23 cellular contexts compared by ENCODE assay signal in the genomic region with DNA sequence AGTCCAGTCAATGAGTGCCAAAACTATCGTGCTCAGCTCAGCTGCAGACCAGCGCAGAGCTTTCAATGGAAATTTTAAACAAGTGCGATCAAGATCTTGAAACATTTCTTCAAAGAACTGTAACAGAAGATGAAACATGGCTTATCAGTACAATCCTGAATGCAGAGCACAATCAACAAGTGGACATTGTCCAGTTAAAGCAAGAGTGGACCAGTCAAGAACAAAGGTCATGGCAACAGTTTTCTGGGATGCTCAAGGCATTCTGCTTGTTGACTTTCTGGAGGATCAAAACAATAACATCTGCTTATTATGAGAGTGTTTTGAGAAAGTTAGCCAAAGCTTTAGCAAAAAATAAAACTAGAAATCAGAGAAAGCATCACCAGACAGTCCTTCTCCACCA.
"Had no signal": no experiment of that assay in that cellular context is flagged by ENCODE, and none has a peak within 500 bp of the region (broad histone marks: within the 10 kb centered on the region; RNA-seq: fewer than 3 reads in every experiment).

No MANE protein-coding gene starts in this region.

- H3K36me3 ChIP-seq: colonic mucosa, esophagus muscularis mucosa, gastrocnemius medialis, heart right ventricle, left lung, lower lobe of right lung had no signal

- H3K4me1 ChIP-seq: colonic mucosa, esophagus muscularis mucosa, gastrocnemius medialis, heart right ventricle, left lung, lower lobe of right lung had no signal

- H3K4me3 ChIP-seq: colonic mucosa, esophagus muscularis mucosa, gastrocnemius medialis, heart right ventricle, left lung, lower lobe of right lung, mucosa of descending colon had no signal

- FAIRE-seq: endothelial cell of umbilical vein, islet of Langerhans, keratinocyte had no signal

- H3K27ac ChIP-seq: colonic mucosa, esophagus muscularis mucosa, gastrocnemius medialis, heart right ventricle, left lung, lower lobe of right lung had no signal

- ATAC-seq: effector memory CD8-positive, alpha-beta T cell; gastrocnemius medialis; heart right ventricle; left cardiac atrium; left lung; left ventricle myocardium superior; lower lobe of right lung; mucosa of descending colon had no signal

- H3K27me3 ChIP-seq: colonic mucosa, gastrocnemius medialis had no signal

- DNase-seq: colonic mucosa; cortex of kidney; effector CD8-positive, alpha-beta T cell; effector memory CD8-positive, alpha-beta T cell; endodermal cell; foreskin fibroblast; foreskin melanocyte; gastrocnemius medialis; glutamatergic neuron; head of caudate nucleus; heart right ventricle; hippocampal formation; left cardiac atrium; left lung; left ventricle myocardium superior; lower lobe of right lung; mesenchymal stem cell; mucosa of descending colon; naive B cell had no signal

- H3K9me3 ChIP-seq: colonic mucosa, esophagus muscularis mucosa, gastrocnemius medialis, heart right ventricle, left lung, lower lobe of right lung, mucosa of descending colon had no signal
